Comparison of ENCODE assay signal across 13 cellular contexts in the genomic region with DNA sequence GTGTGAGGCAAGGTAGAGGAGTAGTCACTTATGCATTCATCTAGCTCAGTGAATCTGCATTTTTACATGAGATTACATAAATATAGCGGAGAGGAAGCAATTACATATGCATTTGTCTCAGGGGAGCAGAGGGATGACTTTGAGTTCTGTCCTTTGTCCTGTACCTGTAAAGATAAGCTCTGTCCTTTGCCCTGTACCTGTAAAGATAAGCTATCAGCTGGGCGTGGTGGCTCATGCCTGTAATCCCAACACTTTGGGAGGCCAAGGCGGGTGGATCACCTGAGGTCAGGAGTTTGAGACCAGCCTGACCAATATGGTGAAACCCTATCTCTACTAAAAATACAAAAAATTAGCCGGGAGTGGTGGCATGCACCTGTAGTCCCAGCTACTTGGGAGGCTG. TPM values are rescaled to one million over a fixed set of nuclear protein-coding genes. Genes with fewer than 3 reads are reported as not detected.
"Had no signal": no experiment of that assay in that cellular context is flagged by ENCODE, and none has a peak within 500 bp of the region (broad histone marks: within the 10 kb centered on the region; RNA-seq: fewer than 3 reads in every experiment).

No MANE protein-coding gene starts in this region.

RNA-seq across cellular contexts. Expression of a gene that starts 14.0 kb away (rescaled TPM):
- total RNA-seq: osteocyte, prostate gland, pulmonary artery endothelial cell, urinary bladder had no signal
- polyA plus RNA-seq: neural cell had no signal

RNA-seq across cellular contexts. Expression of a gene that starts 50.0 kb away (rescaled TPM):
- total RNA-seq: naive thymus-derived CD4-positive, alpha-beta T cell; natural killer cell; omental fat pad; osteocyte; prostate gland; pulmonary artery endothelial cell; right atrium auricular region; sciatic nerve; suprapubic skin; testis; upper lobe of left lung; urinary bladder had no signal
- polyA plus RNA-seq: naive thymus-derived CD4-positive, alpha-beta T cell; neural cell; urinary bladder had no signal
